In the genomic region with DNA sequence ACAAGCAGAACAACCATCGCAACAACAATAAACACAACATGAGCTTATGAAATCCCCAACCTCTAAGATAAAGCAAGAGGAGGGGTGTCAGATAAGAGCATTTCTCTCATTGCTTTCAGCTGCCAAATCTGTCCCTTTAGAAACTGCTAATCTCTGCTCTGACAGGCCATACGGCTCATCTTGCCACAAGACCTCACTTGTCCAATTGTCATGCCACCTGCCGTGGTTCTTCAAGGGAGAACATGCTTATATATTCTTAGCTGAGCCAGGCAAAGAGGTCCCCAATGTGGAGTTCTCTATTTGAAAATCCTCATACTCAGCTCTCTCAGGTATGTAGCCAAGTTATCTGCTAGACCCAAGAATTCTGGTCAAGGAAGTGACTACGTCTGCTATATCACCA, we compare ENCODE assay signal across 17 cellular contexts.
"Had no signal": no experiment of that assay in that cellular context is flagged by ENCODE, and none has a peak within 500 bp of the region (broad histone marks: within the 10 kb centered on the region; RNA-seq: fewer than 3 reads in every experiment).

No MANE protein-coding gene starts in this region.

- DNase-seq: effector CD4-positive, alpha-beta T cell; endodermal cell; gastrocnemius medialis; immature natural killer cell; left ventricle myocardium inferior; naive thymus-derived CD8-positive, alpha-beta T cell; sigmoid colon; small intestine; stimulated activated CD4-positive, alpha-beta T cell treated with anti-CD3 and anti-CD28 coated beads, Interleukin-12 subunit alpha, Interleukin-12 subunit beta, amount 100 ng/mL, for 4 hours; stimulated activated naive CD4-positive, alpha-beta T cell; trophoblast cell had no signal

- H3K36me3 ChIP-seq: gastrocnemius medialis, left ventricle myocardium inferior, right atrium auricular region, sigmoid colon had no signal

- H3K4me1 Mint-ChIP-seq: immature natural killer cell; naive thymus-derived CD8-positive, alpha-beta T cell; neural crest cell had no signal

- FAIRE-seq: endothelial cell of umbilical vein, keratinocyte, small intestine had no signal

- H3K4me3 Mint-ChIP-seq: endodermal cell; immature natural killer cell; naive thymus-derived CD8-positive, alpha-beta T cell; neural crest cell had no signal

- H3K36me3 Mint-ChIP-seq: immature natural killer cell; naive thymus-derived CD8-positive, alpha-beta T cell had no signal

- H3K9me3 Mint-ChIP-seq: endodermal cell; naive thymus-derived CD8-positive, alpha-beta T cell; neural crest cell had no signal

- ATAC-seq: gastrocnemius medialis; naive thymus-derived CD8-positive, alpha-beta T cell had no signal

- H3K27ac ChIP-seq: coronary artery, gastrocnemius medialis, left ventricle myocardium inferior, right atrium auricular region had no signal

- H3K27me3 ChIP-seq: gastrocnemius medialis, right atrium auricular region, sigmoid colon had no signal

- H3K4me3 ChIP-seq: coronary artery, gastrocnemius medialis, left ventricle myocardium inferior, lung, right atrium auricular region, sigmoid colon had no signal

- H3K9me3 ChIP-seq: gastrocnemius medialis, left ventricle myocardium inferior, right atrium auricular region, sigmoid colon had no signal

- H3K27ac Mint-ChIP-seq: endodermal cell; immature natural killer cell; naive thymus-derived CD8-positive, alpha-beta T cell had no signal
